8 cellular contexts compared by ENCODE assay signal in the genomic region with DNA sequence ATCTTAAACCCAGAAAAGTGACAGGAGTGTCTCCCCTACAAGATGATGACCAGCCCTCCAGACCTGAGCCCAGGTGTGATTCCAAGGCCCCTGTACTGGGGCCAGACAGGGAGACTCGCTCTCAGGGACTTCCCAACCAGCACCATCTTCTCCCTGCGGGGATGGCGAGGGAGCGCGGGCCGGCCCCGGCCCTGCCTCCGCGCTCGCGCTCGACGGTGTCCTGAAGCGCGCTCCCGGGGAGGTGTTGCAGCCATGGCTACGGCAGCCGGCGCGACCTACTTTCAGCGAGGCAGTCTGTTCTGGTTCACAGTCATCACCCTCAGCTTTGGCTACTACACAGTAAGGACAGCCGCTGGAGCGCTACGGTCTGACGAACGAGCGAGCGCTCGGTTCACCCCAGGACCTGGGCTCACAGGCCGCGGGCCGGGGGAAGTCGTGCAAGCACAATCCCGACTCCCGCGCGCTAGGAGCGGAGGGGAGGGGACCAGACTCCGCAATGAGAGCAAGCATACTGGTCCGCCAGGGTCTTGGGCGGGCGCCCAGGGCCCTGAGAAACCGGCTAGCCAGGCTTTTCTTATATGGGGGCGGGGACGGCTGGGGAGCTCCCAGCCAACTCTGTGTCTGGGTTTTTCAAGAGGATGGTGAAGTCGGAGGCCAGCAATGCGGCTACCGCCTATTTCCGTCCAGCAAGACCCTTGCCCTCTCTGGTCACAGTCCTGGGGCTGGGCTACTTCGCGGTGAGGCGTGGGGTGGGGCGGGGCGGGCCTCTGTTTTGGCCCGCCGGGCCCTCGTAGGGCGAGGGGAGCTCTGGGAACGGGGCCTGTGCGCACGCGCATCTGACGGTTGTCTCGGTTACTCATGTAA. TPM values are rescaled to one million over a fixed set of nuclear protein-coding genes. Genes with fewer than 3 reads are reported as not detected.
DNase-seq lines count a peak whose midpoint lies in the region; ATAC-seq, FAIRE-seq and TF ChIP-seq lines count a peak whose summit lies in the region.

A gene with protein sequence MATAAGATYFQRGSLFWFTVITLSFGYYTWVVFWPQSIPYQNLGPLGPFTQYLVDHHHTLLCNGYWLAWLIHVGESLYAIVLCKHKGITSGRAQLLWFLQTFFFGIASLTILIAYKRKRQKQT (plus strand): TSS at position 218 of the 864 bp plus-strand sequence. CDS start 35 bp downstream, at position 253.

- no peaks in the 10 kb centered on the region for H3K27me3 ChIP-seq in HUES6 (ENCODE audit: control insufficient read depth, insufficient read depth, low read length)

- H3K9me3 ChIP-seq in HUES6 (ENCODE audit: control insufficient read depth, insufficient read depth, low read depth, low read length) = no peaks in the 10 kb centered on the region

- H3K27ac ChIP-seq in HUES6 (ENCODE audit: low read depth, low read length) (peak within 1 kb of the TSS; percentile 89), epithelial cell of prostate (peak within 1 kb of the TSS; percentile 93)

- ATAC-seq in GM21447 (IDR thresholded peaks at IDR 0.05; ENCODE audit: unreplicated experiment) = peak; percentile 92

- no peaks in the 10 kb centered on the region for H3K36me3 ChIP-seq in HUES6 (ENCODE audit: control insufficient read depth, insufficient read depth, low read length)

- peak; percentile 69 for DNase-seq in D721Med (ENCODE audit: insufficient read length, low spot score)
- peak; percentile 69 for DNase-seq in OCI-M2 (lab: John Stamatoyannopoulos, UW; ENCODE audit: unreplicated experiment)
- peak; percentile 84 for DNase-seq in activated T-cell treated with anti-CD3 and anti-CD28 coated beads for 4 hours
- no peak for DNase-seq in epithelial cell of prostate (ENCODE audit: low read depth, low spot score)
- peak; percentile 93 for DNase-seq in mucosa of gallbladder (ENCODE audit: low spot score)
- peak; percentile 88 for DNase-seq in stimulated activated CD8-positive, alpha-beta memory T cell treated with anti-CD3 and anti-CD28 coated beads, Interleukin-4, amount 100 ng/mL, for 24 hours (ENCODE audit: low read depth)

- H3K4me3 ChIP-seq in HUES6 (ENCODE audit: low read depth, low read length) = peak within 1 kb of the TSS; percentile 85

- TF ChIP-seq CTCF in D721Med (IDR thresholded peaks at IDR 0.05; ENCODE audit: insufficient read depth, missing control alignments) = no peak

- FAIRE-seq in D721Med (lab: Jason Lieb, UNC) = no peak

- peaks cover 10% of the 10 kb centered on the region for H3K4me1 ChIP-seq in HUES6 (ENCODE audit: control insufficient read depth, insufficient read depth, low read length)

- H3K9ac ChIP-seq in HUES6 (ENCODE audit: low read length) = peak within 1 kb of the TSS; percentile 81

RNA-seq across cellular contexts. Expression of the gene that starts here (rescaled TPM):
- 37.7 TPM for total RNA-seq in mucosa of gallbladder
